14 cellular contexts compared by ENCODE assay signal in genomic region chr7:65832281-65832680, GRCh38. TPM values are rescaled to one million over a fixed set of nuclear protein-coding genes. Genes with fewer than 3 reads are reported as not detected.
DNase-seq lines count a peak whose midpoint lies in the region; ATAC-seq and TF ChIP-seq lines count a peak whose summit lies in the region.
"Had no signal": no experiment of that assay in that cellular context is flagged by ENCODE, and none has a peak within 500 bp of the region (broad histone marks: within the 10 kb centered on the region; RNA-seq: fewer than 3 reads in every experiment).

No MANE protein-coding gene starts in this region.

- H3K4me1 ChIP-seq in smooth muscle cell (ENCODE audit: low read depth), result no peaks in the 10 kb centered on the region
- H3K4me1 ChIP-seq: upper lobe of right lung had no signal

- DNase-seq in SIG-M5 treated with dmso at 0.1 percent for 504 hours (lab: John Stamatoyannopoulos, UW; ENCODE audit: unreplicated experiment) (peak; percentile 4), SIG-M5 (lab: John Stamatoyannopoulos, UW) (no peak), NCI-H446 treated with DMSO at 0.1 percent for 48 hours (lab: John Stamatoyannopoulos, UW) (peak; percentile 46), choroid plexus epithelial cell (ENCODE audit: low read depth) (peak; percentile 68), neural crest cell (ENCODE audit: low read depth, low spot score) (peak; percentile 4), smooth muscle cell (lab: John Stamatoyannopoulos, UW; ENCODE audit: unreplicated experiment) (no peak), NCI-H1417 (lab: John Stamatoyannopoulos, UW) (no peak)
- DNase-seq: activated effector memory CD4-positive, alpha-beta T cell treated with Interleukin-2 at 50 U/mL for 16 hours; kidney; NCI-H774; occipital lobe; upper lobe of right lung had no signal

- no peak overlapping the region for H3K27ac Mint-ChIP-seq in neural crest cell (ENCODE audit: unreplicated experiment)
- H3K27ac Mint-ChIP-seq: T-helper 2 cell treated with Interferon-gamma antibody and Interleukin-4, amounts not matched to agents 5 μg/mL and 100 μg/mL, for 36 hours had no signal

- 100% methylated on average over 2 of the region's 2 CpGs for WGBS in smooth muscle cell (ENCODE audit: low lambda C conversion rate)

- TF ChIP-seq CTCF in choroid plexus epithelial cell (conservative IDR thresholded peaks at IDR 0.05; ENCODE audit: low read depth, low read length), result no peak
- TF ChIP-seq CTCF in neural crest cell (conservative IDR thresholded peaks at IDR 0.05), result no peak
- TF ChIP-seq CTCF in smooth muscle cell (IDR thresholded peaks at IDR 0.05; ENCODE audit: borderline replicate concordance, insufficient read depth, poor library complexity, severe bottlenecking), result no peak

- no peaks in the 10 kb centered on the region for H3K9me3 Mint-ChIP-seq in neural crest cell
- H3K9me3 Mint-ChIP-seq: T-helper 2 cell treated with Interferon-gamma antibody and Interleukin-4, amounts not matched to agents 5 μg/mL and 100 μg/mL, for 36 hours had no signal

- H4K20me1 ChIP-seq in smooth muscle cell (ENCODE audit: low read depth), result no peaks in the 10 kb centered on the region

- H3K36me3 ChIP-seq in smooth muscle cell (ENCODE audit: low read depth), result no peaks in the 10 kb centered on the region
- H3K36me3 ChIP-seq: upper lobe of right lung had no signal

- H3K9ac ChIP-seq in smooth muscle cell (ENCODE audit: low read depth), result no peak overlapping the region

- no peaks in the 10 kb centered on the region for H3K4me1 Mint-ChIP-seq in neural crest cell

- ATAC-seq in GM21360 (IDR thresholded peaks at IDR 0.05; ENCODE audit: unreplicated experiment), result no peak
- ATAC-seq: upper lobe of right lung had no signal

- H3K27ac ChIP-seq in smooth muscle cell (ENCODE audit: low read depth), result no peak overlapping the region
- H3K27ac ChIP-seq: upper lobe of right lung had no signal

- no peak overlapping the region for H2AFZ ChIP-seq in smooth muscle cell (ENCODE audit: low read depth)

- no peaks in the 10 kb centered on the region for H3K36me3 Mint-ChIP-seq in neural crest cell (ENCODE audit: low read depth)

- no peaks in the 10 kb centered on the region for H3K27me3 ChIP-seq in smooth muscle cell (ENCODE audit: low read depth)
- H3K27me3 ChIP-seq: upper lobe of right lung had no signal

- H3K4me3 ChIP-seq in choroid plexus epithelial cell (ENCODE audit: low read depth, low read length), result no peak overlapping the region
- no peak overlapping the region for H3K4me3 ChIP-seq in smooth muscle cell
- H3K4me3 ChIP-seq: upper lobe of right lung had no signal

- no peaks in the 10 kb centered on the region for H3F3A ChIP-seq in smooth muscle cell (ENCODE audit: low read depth)

- no peak overlapping the region for H3K4me3 Mint-ChIP-seq in neural crest cell
- H3K4me3 Mint-ChIP-seq: T-helper 2 cell treated with Interferon-gamma antibody and Interleukin-4, amounts not matched to agents 5 μg/mL and 100 μg/mL, for 36 hours had no signal

- no peaks in the 10 kb centered on the region for H3K27me3 Mint-ChIP-seq in neural crest cell (ENCODE audit: low read depth)

- H3K79me2 ChIP-seq in smooth muscle cell (ENCODE audit: low read depth), result no peaks in the 10 kb centered on the region

- no peaks in the 10 kb centered on the region for H3K9me3 ChIP-seq in smooth muscle cell (replicated peaks; ENCODE audit: low read depth)
- H3K9me3 ChIP-seq: upper lobe of right lung had no signal

- H3K4me2 ChIP-seq in smooth muscle cell, result no peak overlapping the region

RNA-seq across cellular contexts. Expression of gene VKORC1L1, which starts 40.6 kb away (rescaled TPM):
- total RNA-seq in neural crest cell (33.6 and 33.9 TPM in 2 replicates), smooth muscle cell (12.3 and 18.0 TPM in 2 replicates)
- polyA plus RNA-seq in smooth muscle cell, result 11.2 and 12.5 TPM in 2 replicates

Comparison
In these comparisons a context has a peak if more than half of its experiments do, and no peak if none do; other contexts are left out.
1. DNase-seq: peak in SIG-M5 treated with dmso at 0.1 percent for 504 hours (single experiment), NCI-H446 treated with DMSO at 0.1 percent for 48 hours (single experiment), choroid plexus epithelial cell (single experiment) and neural crest cell (single experiment); none in SIG-M5 (single experiment), smooth muscle cell (single experiment) and NCI-H1417 (0 of 3).